ENCODE assay signal across 1 cellular context in genomic region chr1:86823821-86824500, GRCh38.
TF ChIP-seq lines count a peak whose summit lies in the region.

No MANE protein-coding gene starts in this region.

TF ChIP-seq in HepG2, 621 proteins besides CTCF, POLR2A, EP300 and RAD21 (continued from another document and continues in another):
- TF ChIP-seq ZNF280D (CRISPR knock-in tag; IDR thresholded peaks at IDR 0.05) (no peak), MTA1 (CRISPR knock-in tag; IDR thresholded peaks at IDR 0.05; ENCODE audit: borderline replicate concordance) (no peak), ZNF317 (CRISPR knock-in tag; IDR thresholded peaks at IDR 0.05) (no peak), ZNF597 (CRISPR knock-in tag; IDR thresholded peaks at IDR 0.05) (no peak), RELA (CRISPR knock-in tag; IDR thresholded peaks at IDR 0.05) (no peak), HMG20A (CRISPR knock-in tag; IDR thresholded peaks at IDR 0.05; ENCODE audit: borderline replicate concordance) (peak; percentile 92), ZSCAN22 (CRISPR knock-in tag; IDR thresholded peaks at IDR 0.05) (no peak), ZNF607 (CRISPR knock-in tag; IDR thresholded peaks at IDR 0.05; ENCODE audit: borderline replicate concordance) (no peak), ZBTB14 (CRISPR knock-in tag; IDR thresholded peaks at IDR 0.05) (no peak), MBNL3 (CRISPR knock-in tag; conservative IDR thresholded peaks at IDR 0.05) (no peak), ZNF414 (CRISPR knock-in tag; IDR thresholded peaks at IDR 0.05) (no peak), MAF1 (CRISPR knock-in tag; IDR thresholded peaks at IDR 0.05; ENCODE audit: borderline replicate concordance) (no peak), MZF1 (CRISPR knock-in tag; IDR thresholded peaks at IDR 0.05; ENCODE audit: borderline replicate concordance) (no peak), ZBTB3 (CRISPR knock-in tag; IDR thresholded peaks at IDR 0.05; ENCODE audit: borderline replicate concordance, low read depth) (no peak), NR2F1 (CRISPR knock-in tag; IDR thresholded peaks at IDR 0.05) (no peak), ZNF34 (CRISPR knock-in tag; IDR thresholded peaks at IDR 0.05; ENCODE audit: borderline replicate concordance) (no peak), CENPBD1 (CRISPR knock-in tag; IDR thresholded peaks at IDR 0.05; ENCODE audit: borderline replicate concordance, low read depth) (no peak), E2F2 (CRISPR knock-in tag; IDR thresholded peaks at IDR 0.05; ENCODE audit: borderline replicate concordance) (no peak), AKNA (CRISPR knock-in tag; IDR thresholded peaks at IDR 0.05; ENCODE audit: borderline replicate concordance) (no peak), EZH2 (conservative IDR thresholded peaks at IDR 0.05; ENCODE audit: low read depth, low read length) (no peak), TERF1 (CRISPR knock-in tag; IDR thresholded peaks at IDR 0.05) (no peak), ZBTB33 (CRISPR knock-in tag; IDR thresholded peaks at IDR 0.05) (no peak), U2AF1 (optimal IDR thresholded peaks at IDR 0.05; ENCODE audit: low read depth, low read length) (no peak), FOXO1 (CRISPR knock-in tag; IDR thresholded peaks at IDR 0.05) (peak; percentile 69; the same call in 1 of the 2 replicates), TEF (CRISPR knock-in tag; IDR thresholded peaks at IDR 0.05) (no peak), KLF16 (CRISPR knock-in tag; IDR thresholded peaks at IDR 0.05) (0 out of 4 replicates have a peak, but pooled peaks of 1 of the 2 experiments have one; percentile 35), THAP9 (CRISPR knock-in tag; IDR thresholded peaks at IDR 0.05; ENCODE audit: borderline replicate concordance) (no peak), SRY (CRISPR knock-in tag; IDR thresholded peaks at IDR 0.05) (no peak), HIVEP1 (CRISPR knock-in tag; IDR thresholded peaks at IDR 0.05) (no peak), ZSCAN9 (CRISPR knock-in tag; IDR thresholded peaks at IDR 0.05; ENCODE audit: borderline replicate concordance) (peak; percentile 58; the same call in 1 of the 2 replicates), ZFP37 (CRISPR knock-in tag; IDR thresholded peaks at IDR 0.05; ENCODE audit: borderline replicate concordance) (no peak), ZNF850 (CRISPR knock-in tag; conservative IDR thresholded peaks at IDR 0.05) (no peak), NPAS2 (CRISPR knock-in tag; IDR thresholded peaks at IDR 0.05; ENCODE audit: borderline replicate concordance) (no peak), SSRP1 (CRISPR knock-in tag; IDR thresholded peaks at IDR 0.05) (no peak), HDAC1 (CRISPR knock-in tag; IDR thresholded peaks at IDR 0.05) (peak; percentile 77), DNMT1 (CRISPR knock-in tag; IDR thresholded peaks at IDR 0.05) (no peak), RORA (CRISPR knock-in tag; IDR thresholded peaks at IDR 0.05) (no peak), SMARCE1 (IDR thresholded peaks at IDR 0.05; ENCODE audit: borderline replicate concordance) (no peak), REPIN1 (CRISPR knock-in tag; IDR thresholded peaks at IDR 0.05; ENCODE audit: borderline replicate concordance, low read depth) (no peak), MTF1 (CRISPR knock-in tag; IDR thresholded peaks at IDR 0.05) (no peak), ZMYM2 (CRISPR knock-in tag; IDR thresholded peaks at IDR 0.05) (0 out of 2 replicates have a peak, but pooled peaks have one; percentile 51), ZNF570 (CRISPR knock-in tag; IDR thresholded peaks at IDR 0.05; ENCODE audit: borderline replicate concordance) (no peak), SUZ12 (IDR thresholded peaks at IDR 0.05; ENCODE audit: low read depth, low read length) (no peak), MTF2 (CRISPR knock-in tag; IDR thresholded peaks at IDR 0.05; ENCODE audit: borderline replicate concordance) (no peak)
